ENCODE assay signal across 12 cellular contexts in the genomic region with DNA sequence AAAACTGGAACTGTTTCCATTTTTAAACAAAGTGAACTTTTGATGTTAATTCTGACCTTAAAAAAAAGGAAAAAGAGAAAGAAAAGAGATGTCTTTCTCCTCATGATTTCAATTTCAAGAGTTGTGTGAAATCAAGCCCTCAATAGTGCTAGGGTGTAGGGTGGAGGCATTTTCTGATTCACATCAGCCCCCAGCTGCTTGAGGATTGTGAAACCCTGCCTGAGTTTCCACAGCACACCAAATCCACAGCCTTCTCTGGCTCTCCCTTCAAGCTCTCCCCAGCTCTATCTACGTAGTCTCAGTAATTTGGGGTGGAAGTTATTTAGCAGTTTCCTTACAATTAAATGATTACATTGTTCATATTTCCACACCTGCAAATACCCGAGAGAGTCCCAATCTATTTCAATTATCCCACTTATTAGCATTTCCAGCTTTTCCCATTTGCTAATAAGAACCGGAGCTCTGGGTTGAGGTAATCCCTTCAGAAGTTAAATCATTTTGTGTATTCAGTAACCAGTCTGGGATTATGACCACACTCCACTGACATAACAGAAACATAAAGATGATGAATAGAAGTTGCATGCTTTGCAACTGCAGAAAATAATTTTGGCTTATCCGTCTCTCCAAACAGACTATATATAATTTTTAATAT. TPM values are rescaled to one million over a fixed set of nuclear protein-coding genes. Genes with fewer than 3 reads are reported as not detected.
DNase-seq lines count a peak whose midpoint lies in the region; TF ChIP-seq lines count a peak whose summit lies in the region.
"Had no signal": no experiment of that assay in that cellular context is flagged by ENCODE, and none has a peak within 500 bp of the region (broad histone marks: within the 10 kb centered on the region; RNA-seq: fewer than 3 reads in every experiment).

No MANE protein-coding gene starts in this region.

- POLR2A ChIA-PET in GM10248 (lab: Yijun Ruan, JAX) = no interaction called here

- DNase-seq in GM03348 (ENCODE audit: low spot score) (peak; percentile 81), RPMI8226 (peak; percentile 11), foreskin melanocyte (peak; percentile 16), renal cortical epithelial cell (ENCODE audit: low read depth) (peak; percentile 7), GM10248 (ENCODE audit: extremely low spot score) (no peak), DMS53 treated with DMSO at 0.1 percent for 48 hours (lab: John Stamatoyannopoulos, UW; ENCODE audit: unreplicated experiment) (no peak), dorsolateral prefrontal cortex (no peak), Ammon's horn (ENCODE audit: low spot score) (no peak)
- DNase-seq: activated CD4-positive, CD25-positive, alpha-beta regulatory T cell treated with anti-CD3 and anti-CD28 coated beads, Interleukin-2, amount 50 U/mL, for 72 hours; activated naive CD8-positive, alpha-beta T cell treated with anti-CD3 and anti-CD28 coated beads, Interleukin-2, amount 10 ng/mL, durations not matched to agents 7 days and 5 days; C1 segment of cervical spinal cord; tibial artery had no signal

- H3K4me3 ChIP-seq in dorsolateral prefrontal cortex = no peak overlapping the region
- H3K4me3 ChIP-seq: tibial artery had no signal

- H3K27me3 ChIP-seq in dorsolateral prefrontal cortex = no peaks in the 10 kb centered on the region

- TF ChIP-seq CTCF in GM10248 (IDR thresholded peaks at IDR 0.05; ENCODE audit: control extremely low read depth, extremely low read depth, low read depth, missing control alignments) (no peak), dorsolateral prefrontal cortex (IDR thresholded peaks at IDR 0.05 in 54 of 56, conservative IDR thresholded peaks at IDR 0.05 in 2 of 56; ENCODE audit: low read depth in 1 of 56, partially characterized antibody in 56 of 56) (no peak)

- CTCF ChIA-PET in GM10248 (lab: Yijun Ruan, JAX) = interaction anchor here (0.9 to 1.2 kb wide), 3 partner anchors 8 to 13 kb away, joined by 3 read pairs; no protein-coding TSS in a partner anchor

- intact Hi-C loops in dorsolateral prefrontal cortex (cut with DNase I) = no loop called here

- H3K27ac ChIP-seq in dorsolateral prefrontal cortex = no peak overlapping the region
- H3K27ac ChIP-seq: tibial artery had no signal

RNA-seq across cellular contexts. Expression of gene MTX3, which starts 54.9 kb away (rescaled TPM):
- total RNA-seq in renal cortical epithelial cell (11.6 and 15.4 TPM in 2 replicates), dorsolateral prefrontal cortex (10 to 100 TPM; 20.3 to 41.4 (median 30.4) TPM)

Comparison
In these comparisons a context has a peak if more than half of its experiments do, and no peak if none do; other contexts are left out.
1. DNase-seq: peak in GM03348 (single experiment), RPMI8226 (single experiment), foreskin melanocyte (single experiment) and renal cortical epithelial cell (single experiment); none in GM10248 (single experiment), DMS53 treated with DMSO at 0.1 percent for 48 hours (single experiment), dorsolateral prefrontal cortex (0 of 10) and Ammon's horn (single experiment).